Comparison of ENCODE assay signal across 8 cellular contexts in the genomic region with DNA sequence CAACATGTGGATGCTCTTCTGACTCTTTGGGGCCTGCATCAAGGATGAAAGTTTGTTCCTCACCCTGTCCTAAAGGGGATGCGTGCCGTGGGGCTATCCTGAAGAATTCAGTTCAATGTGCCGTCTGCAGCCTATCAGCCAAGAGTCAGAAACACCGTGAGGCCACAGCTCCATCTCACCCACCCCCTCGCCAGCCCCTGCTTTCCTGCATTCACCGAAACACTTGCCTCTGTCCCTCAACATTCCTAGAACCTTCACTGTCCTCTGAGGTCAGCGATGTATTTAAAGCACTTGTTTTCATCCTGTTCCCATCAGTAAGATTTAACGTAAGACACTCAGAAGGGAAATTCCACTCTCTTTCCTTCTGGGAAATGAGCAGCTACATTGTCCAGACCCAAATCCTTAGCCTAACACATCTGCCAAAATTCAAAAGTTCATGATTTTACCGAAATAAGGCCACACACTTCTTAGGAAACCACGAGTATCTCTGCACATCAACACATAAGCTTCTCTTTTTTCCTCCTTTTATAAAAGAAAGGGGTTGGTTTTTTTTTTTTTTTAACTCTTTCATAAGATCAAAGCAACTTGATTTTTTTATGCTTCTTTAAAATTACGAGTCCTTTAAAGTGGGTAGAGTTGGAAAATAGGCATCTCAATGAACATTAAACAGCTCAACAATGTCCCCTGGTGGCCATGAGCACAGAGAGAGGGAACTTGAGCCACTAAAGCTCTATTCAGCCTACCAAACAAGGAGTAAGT.
A peak's percentile ranks its signal among the peaks of the same experiment; 100 is the strongest.
DNase-seq lines count a peak whose midpoint lies in the region; ATAC-seq, FAIRE-seq and TF ChIP-seq lines count a peak whose summit lies in the region.

No MANE protein-coding gene starts in this region.

- H3K27me3 ChIP-seq in osteoblast (ENCODE audit: insufficient read depth, low read length) = no peaks in the 10 kb centered on the region
- no peaks in the 10 kb centered on the region for H3K27me3 ChIP-seq in thoracic aorta (replicated peaks; ENCODE audit: insufficient read depth)

- H3K4me3 Mint-ChIP-seq in activated T-helper 17 cell treated with anti-CD3 and anti-CD28 coated beads, Interleukin-2, amount 50 U/mL, for 72 hours = peak overlapping the region; percentile 72

- TF ChIP-seq CTCF in fibroblast of villous mesenchyme (IDR thresholded peaks at IDR 0.05; ENCODE audit: insufficient read depth, low read depth, low read length) (peak; percentile 98), osteoblast (IDR thresholded peaks at IDR 0.05; ENCODE audit: extremely low read depth, low read depth, low read length) (peak; percentile 99), thoracic aorta (IDR thresholded peaks at IDR 0.05) (peak; percentile 89)

- ATAC-seq in HG03565 (IDR thresholded peaks at IDR 0.05; ENCODE audit: unreplicated experiment) (peak; percentile 39), thoracic aorta (ENCODE audit: insufficient number of reproducible peaks, low FRiP score, low read depth) (peak; percentile 52), GM18870 (IDR thresholded peaks at IDR 0.05; ENCODE audit: unreplicated experiment) (no peak)
- peak; percentile 87 for ATAC-seq in activated T-helper 17 cell treated with anti-CD3 and anti-CD28 coated beads, Interleukin-2, amount 50 U/mL, for 72 hours (replicated peaks)

- peaks cover 2% of the 10 kb centered on the region for H3K79me2 ChIP-seq in osteoblast (ENCODE audit: insufficient read depth, low read length)

- H3K9me3 ChIP-seq in osteoblast (ENCODE audit: low read depth, low read length) (no peaks in the 10 kb centered on the region), thoracic aorta (no peaks in the 10 kb centered on the region)

- H4K20me1 ChIP-seq in osteoblast (ENCODE audit: insufficient read depth, low read length) = no peaks in the 10 kb centered on the region

- no peaks in the 10 kb centered on the region for H3K27me3 Mint-ChIP-seq in activated T-helper 17 cell treated with anti-CD3 and anti-CD28 coated beads, Interleukin-2, amount 50 U/mL, for 72 hours

- H3K4me1 Mint-ChIP-seq in activated T-helper 17 cell treated with anti-CD3 and anti-CD28 coated beads, Interleukin-2, amount 50 U/mL, for 72 hours = peaks cover 24% of the 10 kb centered on the region

- H3K36me3 ChIP-seq in osteoblast (ENCODE audit: insufficient read depth, low read length) = no peaks in the 10 kb centered on the region
- H3K36me3 ChIP-seq in thoracic aorta = no peaks in the 10 kb centered on the region

- H3K9me3 Mint-ChIP-seq in activated T-helper 17 cell treated with anti-CD3 and anti-CD28 coated beads, Interleukin-2, amount 50 U/mL, for 72 hours = no peaks in the 10 kb centered on the region

- peak; percentile 89 for FAIRE-seq in RCC 7860 (lab: Jason Lieb, UNC)

- H3K27ac Mint-ChIP-seq in activated T-helper 17 cell treated with anti-CD3 and anti-CD28 coated beads, Interleukin-2, amount 50 U/mL, for 72 hours = peak overlapping the region; percentile 69

- peak overlapping the region; percentile 47 for H3K4me2 ChIP-seq in osteoblast (ENCODE audit: insufficient read depth, low read length)

- no peak overlapping the region for H2AFZ ChIP-seq in osteoblast (ENCODE audit: low read length)

- no peak overlapping the region for H3K4me3 ChIP-seq in fibroblast of villous mesenchyme (ENCODE audit: low read depth, low read length)
- peak overlapping the region; percentile 11 for H3K4me3 ChIP-seq in osteoblast (ENCODE audit: insufficient read depth, low read length)
- no peak overlapping the region for H3K4me3 ChIP-seq in thoracic aorta

- H3K4me1 ChIP-seq in osteoblast (ENCODE audit: insufficient read depth, low read length) (peaks cover 33% of the 10 kb centered on the region), thoracic aorta (ENCODE audit: control insufficient read depth in 1 of 2, low read depth in 2 of 2) (peaks cover 4 to 11% of the 10 kb centered on the region in 2 donors)

- H3K36me3 Mint-ChIP-seq in activated T-helper 17 cell treated with anti-CD3 and anti-CD28 coated beads, Interleukin-2, amount 50 U/mL, for 72 hours (ENCODE audit: low read depth) = no peaks in the 10 kb centered on the region

- H3K27ac ChIP-seq in osteoblast (ENCODE audit: low read depth, low read length) (peak overlapping the region; percentile 100), thoracic aorta (peak overlapping the region in 1 of 2 donors; percentile 7)

- DNase-seq in GM04504 (ENCODE audit: low read depth) (peak; percentile 86), RCC 7860 (ENCODE audit: low spot score) (peak; percentile 98), fibroblast of villous mesenchyme (ENCODE audit: low read depth) (peak; percentile 99), osteoblast (ENCODE audit: insufficient read length, low spot score, missing footprints) (peak; percentile 55), thoracic aorta (ENCODE audit: low spot score) (no peak)
